21 cellular contexts compared by ENCODE assay signal in the genomic region with DNA sequence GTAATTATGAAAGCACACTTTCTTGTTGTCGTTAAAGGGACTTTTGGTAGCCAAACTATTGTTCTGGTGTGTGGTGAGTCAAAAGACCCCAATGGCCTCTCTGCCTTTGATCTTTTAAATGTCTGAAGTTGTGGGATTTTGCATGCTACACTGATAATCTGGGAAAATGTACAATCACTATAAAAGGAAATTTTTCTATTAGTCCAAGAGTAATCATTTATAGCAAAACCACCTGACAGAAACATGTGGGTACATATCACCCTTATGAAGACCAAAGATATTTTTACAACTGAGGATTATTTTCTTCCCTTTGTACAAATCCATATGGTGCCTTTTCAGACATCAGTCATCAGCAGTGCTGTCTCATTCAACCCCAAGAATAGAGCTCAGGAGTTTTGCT. TPM values are rescaled to one million over a fixed set of nuclear protein-coding genes. Genes with fewer than 3 reads are reported as not detected.
DNase-seq lines count a peak whose midpoint lies in the region; ATAC-seq and TF ChIP-seq lines count a peak whose summit lies in the region.
"Had no signal": no experiment of that assay in that cellular context is flagged by ENCODE, and none has a peak within 500 bp of the region (broad histone marks: within the 10 kb centered on the region; RNA-seq: fewer than 3 reads in every experiment).

No MANE protein-coding gene starts in this region.

- no peak for ATAC-seq in HG02623 (IDR thresholded peaks at IDR 0.05; ENCODE audit: unreplicated experiment)
- ATAC-seq: CD8-positive, alpha-beta T cell had no signal

- H3K4me1 Mint-ChIP-seq in neural progenitor cell, result peaks cover 35% of the 10 kb centered on the region

- no peak overlapping the region for H3K9ac ChIP-seq in adipocyte (ENCODE audit: low read length)
- H3K9ac ChIP-seq in neural progenitor cell, result no peak overlapping the region

- no peaks in the 10 kb centered on the region for H4K20me1 ChIP-seq in neural progenitor cell (ENCODE audit: low read depth)

- H3K4me3 ChIP-seq in ACC112 (ENCODE audit: low read depth, low read length) (no peak overlapping the region), adipocyte (ENCODE audit: low read length) (peak overlapping the region; percentile 72), esophagus squamous epithelium (no peak overlapping the region), neural progenitor cell (no peak overlapping the region), adrenal gland (no peak overlapping the region)

- H3K9me3 Mint-ChIP-seq in neural progenitor cell, result no peaks in the 10 kb centered on the region
- H3K9me3 Mint-ChIP-seq: CD8-positive, alpha-beta T cell had no signal

- H3F3A ChIP-seq in neural progenitor cell (ENCODE audit: low read depth), result no peaks in the 10 kb centered on the region

- intact Hi-C loops in esophagus squamous epithelium (cut with DNase I) (no loop called here), adrenal gland (cut with DNase I) (no loop called here)

- no peak overlapping the region for H3K4me3 Mint-ChIP-seq in neural progenitor cell
- H3K4me3 Mint-ChIP-seq: CD8-positive, alpha-beta T cell had no signal

- no peaks in the 10 kb centered on the region for H3K36me3 Mint-ChIP-seq in neural progenitor cell
- H3K36me3 Mint-ChIP-seq: CD8-positive, alpha-beta T cell had no signal

- H3K9me3 ChIP-seq in adipocyte (ENCODE audit: control insufficient read depth, low read length), result no peaks in the 10 kb centered on the region
- H3K9me3 ChIP-seq in esophagus squamous epithelium, result no peaks in the 10 kb centered on the region
- no peaks in the 10 kb centered on the region for H3K9me3 ChIP-seq in neural progenitor cell (ENCODE audit: low read depth)
- H3K9me3 ChIP-seq in adrenal gland (replicated peaks in 1 of 3), result no peaks in the 10 kb centered on the region
- H3K9me3 ChIP-seq: BE2C had no signal

- H3K27ac ChIP-seq in ACC112 (ENCODE audit: low read depth, low read length), result no peak overlapping the region
- H3K27ac ChIP-seq in esophagus squamous epithelium, result peak overlapping the region in 3 of 4 donors; percentile 50 to 64 (median 62)
- no peak overlapping the region for H3K27ac ChIP-seq in neural progenitor cell
- no peak overlapping the region for H3K27ac ChIP-seq in adrenal gland
- H3K27ac ChIP-seq: 22Rv1 had no signal

- H3K79me2 ChIP-seq in ACC112 (ENCODE audit: control insufficient read depth, insufficient read depth, low read length, unreplicated experiment), result no peaks in the 10 kb centered on the region
- no peaks in the 10 kb centered on the region for H3K79me2 ChIP-seq in neural progenitor cell (ENCODE audit: low read depth)

- TF ChIP-seq POLR2A in esophagus squamous epithelium (IDR thresholded peaks at IDR 0.05) (no peak), adrenal gland (IDR thresholded peaks at IDR 0.05) (no peak)

- TF ChIP-seq CTCF in esophagus squamous epithelium (IDR thresholded peaks at IDR 0.05) (no peak), neural progenitor cell (IDR thresholded peaks at IDR 0.05) (no peak), adrenal gland (IDR thresholded peaks at IDR 0.05) (no peak)

- peaks cover 2% of the 10 kb centered on the region for H3K27me3 Mint-ChIP-seq in neural progenitor cell (ENCODE audit: insufficient read depth, low read depth)

- H3K36me3 ChIP-seq in ACC112 (ENCODE audit: insufficient read depth, low read length) (no peaks in the 10 kb centered on the region), adipocyte (ENCODE audit: control insufficient read depth, insufficient read depth, low read length, severe bottlenecking) (no peaks in the 10 kb centered on the region), esophagus squamous epithelium (no peaks in the 10 kb centered on the region), neural progenitor cell (no peaks in the 10 kb centered on the region), adrenal gland (replicated peaks in 1 of 2) (no peaks in the 10 kb centered on the region)
- H3K36me3 ChIP-seq: BE2C had no signal

- H3K4me1 ChIP-seq in ACC112 (ENCODE audit: control insufficient read depth, insufficient read depth, low read length, unreplicated experiment) (peaks cover 5% of the 10 kb centered on the region), adipocyte (ENCODE audit: control insufficient read depth, insufficient read depth, low read length) (peaks cover 13% of the 10 kb centered on the region), esophagus squamous epithelium (peaks cover 0 to 15% (median 0%) of the 10 kb centered on the region in 3 donors), neural progenitor cell (no peaks in the 10 kb centered on the region), adrenal gland (replicated peaks in 1 of 2) (no peaks in the 10 kb centered on the region)
- H3K4me1 ChIP-seq: BE2C had no signal

- DNase-seq in adipocyte (ENCODE audit: low read depth) (no peak), esophagus squamous epithelium (lab: John Stamatoyannopoulos, UW) (no peak), neural progenitor cell (ENCODE audit: low spot score) (no peak), adrenal gland (no peak), NCI-H1105 (lab: John Stamatoyannopoulos, UW) (no peak), LoVo (ENCODE audit: low spot score) (no peak)
- DNase-seq: BE2C; CD8-positive, alpha-beta T cell; DMS79; GOT3; Karpas-422; MM.1S; NCI-H1092 treated with DMSO at 0.1 percent for 48 hours; NCI-H1694; NCI-H510A treated with DMSO at 0.1 percent for 48 hours; NCI-H82; Right ventricle myocardium superior had no signal

- 27 to 36% methylated on average over 1 of the region's 1 CpG for WGBS in esophagus squamous epithelium, 2 donors
- 68 to 85% (median 77%) methylated on average over 1 of the region's 1 CpG for WGBS in adrenal gland, 4 donors

- H3K4me2 ChIP-seq in neural progenitor cell, result no peak overlapping the region

- H2AFZ ChIP-seq in ACC112 (ENCODE audit: low read length, unreplicated experiment) (peak overlapping the region; percentile 17), neural progenitor cell (replicated peaks) (no peak overlapping the region)

- H3K27ac Mint-ChIP-seq in neural progenitor cell, result peak overlapping the region; percentile 97
- H3K27ac Mint-ChIP-seq: CD8-positive, alpha-beta T cell had no signal

- H3K27me3 ChIP-seq in ACC112 (ENCODE audit: insufficient read depth, low read length) (no peaks in the 10 kb centered on the region), adipocyte (replicated peaks; ENCODE audit: control insufficient read depth, insufficient read depth, low read length) (no peaks in the 10 kb centered on the region), esophagus squamous epithelium (no peaks in the 10 kb centered on the region), neural progenitor cell (no peaks in the 10 kb centered on the region), adrenal gland (no peaks in the 10 kb centered on the region)
- H3K27me3 ChIP-seq: BE2C had no signal

RNA-seq across cellular contexts. Expression of gene GREM2, which starts 13.8 kb away (rescaled TPM):
- total RNA-seq in esophagus squamous epithelium (1 to 10 TPM in 1 of 4 donors, under 1 TPM in 3; 0.45 to 8.8 (median 0.74) TPM), neural progenitor cell (ENCODE audit: low replicate concordance) (not detected in 2 replicates), adrenal gland (1 to 10 TPM in 3 of 8 donors, under 1 TPM in 5; 0.39 to 3.2 (median 0.73) TPM)
- polyA plus RNA-seq in adrenal gland, result under 1 TPM; 0.57 to 0.97 (median 0.79) TPM
- total RNA-seq: CD8-positive, alpha-beta T cell; G401; Right ventricle myocardium superior had no signal

Comparison
In these comparisons a context has a peak if more than half of its experiments do, and no peak if none do; other contexts are left out.
1. H3K27ac ChIP-seq: peak in esophagus squamous epithelium (3 of 4); none in ACC112 (single experiment), neural progenitor cell (single experiment) and adrenal gland (0 of 5).